ENCODE assay signal across 1 cellular context in the genomic region with DNA sequence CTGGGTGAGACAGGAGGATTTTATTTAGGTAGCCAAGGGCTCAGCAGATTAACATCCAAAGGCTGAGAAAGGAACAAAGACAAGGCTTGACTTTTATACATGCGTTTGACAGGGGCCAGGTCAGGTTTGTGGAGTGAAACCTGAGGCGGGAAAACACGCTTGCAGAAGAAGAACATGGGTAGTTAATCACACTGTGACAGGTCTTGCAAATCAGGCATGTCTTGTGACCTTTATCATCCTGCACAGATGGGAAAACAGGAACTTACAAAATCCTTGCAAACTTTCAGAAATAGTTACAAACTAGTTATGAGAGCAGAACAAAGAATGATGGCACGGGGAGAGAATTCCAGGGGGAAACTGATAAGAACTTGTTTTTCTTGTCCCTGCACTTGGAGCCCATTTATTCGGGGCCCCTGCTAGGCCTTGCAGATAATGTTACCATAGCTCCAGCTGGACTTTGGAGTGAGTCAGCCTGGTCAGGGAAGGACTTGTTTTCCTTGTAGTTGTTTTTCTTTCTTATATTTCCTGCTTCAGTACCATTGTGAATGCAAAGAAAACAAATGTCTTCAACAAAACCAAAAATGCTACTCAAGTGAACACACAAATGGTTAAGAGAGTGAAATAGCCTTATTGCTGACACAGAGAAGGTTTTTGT.
TF ChIP-seq lines count a peak whose summit lies in the region.

No MANE protein-coding gene starts in this region.

TF ChIP-seq in HepG2, 621 proteins besides CTCF, POLR2A, EP300 and RAD21 (continued from another document and continues in another):
- TF ChIP-seq, protein P1, sequence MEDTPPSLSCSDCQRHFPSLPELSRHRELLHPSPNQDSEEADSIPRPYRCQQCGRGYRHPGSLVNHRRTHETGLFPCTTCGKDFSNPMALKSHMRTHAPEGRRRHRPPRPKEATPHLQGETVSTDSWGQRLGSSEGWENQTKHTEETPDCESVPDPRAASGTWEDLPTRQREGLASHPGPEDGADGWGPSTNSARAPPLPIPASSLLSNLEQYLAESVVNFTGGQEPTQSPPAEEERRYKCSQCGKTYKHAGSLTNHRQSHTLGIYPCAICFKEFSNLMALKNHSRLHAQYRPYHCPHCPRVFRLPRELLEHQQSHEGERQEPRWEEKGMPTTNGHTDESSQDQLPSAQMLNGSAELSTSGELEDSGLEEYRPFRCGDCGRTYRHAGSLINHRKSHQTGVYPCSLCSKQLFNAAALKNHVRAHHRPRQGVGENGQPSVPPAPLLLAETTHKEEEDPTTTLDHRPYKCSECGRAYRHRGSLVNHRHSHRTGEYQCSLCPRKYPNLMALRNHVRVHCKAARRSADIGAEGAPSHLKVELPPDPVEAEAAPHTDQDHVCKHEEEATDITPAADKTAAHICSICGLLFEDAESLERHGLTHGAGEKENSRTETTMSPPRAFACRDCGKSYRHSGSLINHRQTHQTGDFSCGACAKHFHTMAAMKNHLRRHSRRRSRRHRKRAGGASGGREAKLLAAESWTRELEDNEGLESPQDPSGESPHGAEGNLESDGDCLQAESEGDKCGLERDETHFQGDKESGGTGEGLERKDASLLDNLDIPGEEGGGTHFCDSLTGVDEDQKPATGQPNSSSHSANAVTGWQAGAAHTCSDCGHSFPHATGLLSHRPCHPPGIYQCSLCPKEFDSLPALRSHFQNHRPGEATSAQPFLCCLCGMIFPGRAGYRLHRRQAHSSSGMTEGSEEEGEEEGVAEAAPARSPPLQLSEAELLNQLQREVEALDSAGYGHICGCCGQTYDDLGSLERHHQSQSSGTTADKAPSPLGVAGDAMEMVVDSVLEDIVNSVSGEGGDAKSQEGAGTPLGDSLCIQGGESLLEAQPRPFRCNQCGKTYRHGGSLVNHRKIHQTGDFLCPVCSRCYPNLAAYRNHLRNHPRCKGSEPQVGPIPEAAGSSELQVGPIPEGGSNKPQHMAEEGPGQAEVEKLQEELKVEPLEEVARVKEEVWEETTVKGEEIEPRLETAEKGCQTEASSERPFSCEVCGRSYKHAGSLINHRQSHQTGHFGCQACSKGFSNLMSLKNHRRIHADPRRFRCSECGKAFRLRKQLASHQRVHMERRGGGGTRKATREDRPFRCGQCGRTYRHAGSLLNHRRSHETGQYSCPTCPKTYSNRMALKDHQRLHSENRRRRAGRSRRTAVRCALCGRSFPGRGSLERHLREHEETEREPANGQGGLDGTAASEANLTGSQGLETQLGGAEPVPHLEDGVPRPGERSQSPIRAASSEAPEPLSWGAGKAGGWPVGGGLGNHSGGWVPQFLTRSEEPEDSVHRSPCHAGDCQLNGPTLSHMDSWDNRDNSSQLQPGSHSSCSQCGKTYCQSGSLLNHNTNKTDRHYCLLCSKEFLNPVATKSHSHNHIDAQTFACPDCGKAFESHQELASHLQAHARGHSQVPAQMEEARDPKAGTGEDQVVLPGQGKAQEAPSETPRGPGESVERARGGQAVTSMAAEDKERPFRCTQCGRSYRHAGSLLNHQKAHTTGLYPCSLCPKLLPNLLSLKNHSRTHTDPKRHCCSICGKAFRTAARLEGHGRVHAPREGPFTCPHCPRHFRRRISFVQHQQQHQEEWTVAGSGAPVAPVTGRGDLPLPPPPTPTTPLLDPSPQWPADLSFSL (CRISPR knock-in tag; IDR thresholded peaks at IDR 0.05): no peak
- TF ChIP-seq HOXA7 (CRISPR knock-in tag; IDR thresholded peaks at IDR 0.05) (no peak), NONO (IDR thresholded peaks at IDR 0.05) (no peak), NONO (CRISPR knock-in tag; conservative IDR thresholded peaks at IDR 0.05) (no peak), CENPBD1 (CRISPR knock-in tag; IDR thresholded peaks at IDR 0.05; ENCODE audit: borderline replicate concordance, low read depth) (no peak), ZFAT (CRISPR knock-in tag; conservative IDR thresholded peaks at IDR 0.05) (no peak), ZNF136 (CRISPR knock-in tag; IDR thresholded peaks at IDR 0.05; ENCODE audit: low read depth) (no peak), ZNF12 (CRISPR knock-in tag; IDR thresholded peaks at IDR 0.05) (no peak), ZNF318 (CRISPR knock-in tag; IDR thresholded peaks at IDR 0.05) (no peak), ARNTL (CRISPR knock-in tag; IDR thresholded peaks at IDR 0.05) (no peak), SIN3A (IDR thresholded peaks at IDR 0.05; ENCODE audit: borderline replicate concordance, low read depth, low read length) (no peak), ZNF772 (CRISPR knock-in tag; IDR thresholded peaks at IDR 0.05) (no peak), KLF13 (CRISPR knock-in tag; IDR thresholded peaks at IDR 0.05) (no peak), ZFP90 (CRISPR knock-in tag; IDR thresholded peaks at IDR 0.05; ENCODE audit: borderline replicate concordance) (no peak), SMAD1 (CRISPR knock-in tag; IDR thresholded peaks at IDR 0.05; ENCODE audit: borderline replicate concordance, low read depth) (no peak), ZNF788 (CRISPR knock-in tag; IDR thresholded peaks at IDR 0.05; ENCODE audit: borderline replicate concordance) (no peak), MTF1 (CRISPR knock-in tag; IDR thresholded peaks at IDR 0.05) (no peak), HINFP (CRISPR knock-in tag; IDR thresholded peaks at IDR 0.05; ENCODE audit: low read depth) (no peak), ZNF33A (CRISPR knock-in tag; IDR thresholded peaks at IDR 0.05; ENCODE audit: borderline replicate concordance) (no peak), TP53 (CRISPR knock-in tag; conservative IDR thresholded peaks at IDR 0.05) (no peak), ZNF691 (CRISPR knock-in tag; IDR thresholded peaks at IDR 0.05; ENCODE audit: borderline replicate concordance, low read depth) (no peak), DMTF1 (CRISPR knock-in tag; IDR thresholded peaks at IDR 0.05) (no peak), CHCHD3 (CRISPR knock-in tag; IDR thresholded peaks at IDR 0.05) (no peak), HNF4A (CRISPR knock-in tag; IDR thresholded peaks at IDR 0.05) (peak; percentile 85), SCMH1 (CRISPR knock-in tag; IDR thresholded peaks at IDR 0.05; ENCODE audit: borderline replicate concordance) (no peak), ZNF333 (CRISPR knock-in tag; IDR thresholded peaks at IDR 0.05; ENCODE audit: borderline replicate concordance) (no peak), EEA1 (CRISPR knock-in tag; IDR thresholded peaks at IDR 0.05; ENCODE audit: borderline replicate concordance) (no peak), SP1 (IDR thresholded peaks at IDR 0.05) (no peak), SP1 (CRISPR knock-in tag; IDR thresholded peaks at IDR 0.05) (no peak), ZNF205 (CRISPR knock-in tag; IDR thresholded peaks at IDR 0.05) (no peak), ZNF652 (CRISPR knock-in tag; IDR thresholded peaks at IDR 0.05; ENCODE audit: borderline replicate concordance, low read depth) (peak; percentile 65; the same call in 1 of the 2 replicates), PHF21A (CRISPR knock-in tag; IDR thresholded peaks at IDR 0.05) (peak; percentile 44; the same call in 1 of the 2 replicates), ZBTB21 (CRISPR knock-in tag; IDR thresholded peaks at IDR 0.05) (no peak), ZNF562 (CRISPR knock-in tag; IDR thresholded peaks at IDR 0.05; ENCODE audit: borderline replicate concordance) (no peak), ZBTB1 (CRISPR knock-in tag; IDR thresholded peaks at IDR 0.05; ENCODE audit: borderline replicate concordance) (no peak), FOXO4 (CRISPR knock-in tag; conservative IDR thresholded peaks at IDR 0.05) (no peak), KDM4B (CRISPR knock-in tag; IDR thresholded peaks at IDR 0.05) (no peak), GFI1 (CRISPR knock-in tag; IDR thresholded peaks at IDR 0.05; ENCODE audit: borderline replicate concordance) (no peak)
